Comparison of ENCODE assay signal across 15 cellular contexts in genomic region chr2:31580321-31581117, GRCh38. TPM values are rescaled to one million over a fixed set of nuclear protein-coding genes. Genes with fewer than 3 reads are reported as not detected.
DNase-seq lines count a peak whose midpoint lies in the region; ATAC-seq and TF ChIP-seq lines count a peak whose summit lies in the region.
"Had no signal": no experiment of that assay in that cellular context is flagged by ENCODE, and none has a peak within 500 bp of the region (broad histone marks: within the 10 kb centered on the region; RNA-seq: fewer than 3 reads in every experiment).

TSS of gene SRD5A2 (minus strand) at chr2:31580938. CDS start at chr2:31580900, 38 bp downstream.

- no peak within 1 kb of the TSS for H3K27ac ChIP-seq in breast epithelium
- H3K27ac ChIP-seq in lower lobe of right lung = no peak within 1 kb of the TSS
- no peak within 1 kb of the TSS for H3K27ac ChIP-seq in vagina
- H3K27ac ChIP-seq: heart left ventricle had no signal

- H3K4me1 Mint-ChIP-seq in MCF 10A (ENCODE audit: insufficient read depth, unreplicated experiment) = peaks cover 5% of the 10 kb centered on the region

- intact Hi-C loops in breast epithelium (cut with DNase I; ENCODE audit: low total_unique reads) = no loop called here
- intact Hi-C loops in MCF 10A (cut with micrococcal nuclease) = no loop called here
- intact Hi-C loops in lower lobe of right lung (cut with DNase I) = no loop called here
- intact Hi-C loops in vagina (cut with DNase I) = no loop called here

- POLR2A ChIA-PET in MCF 10A (lab: Yijun Ruan, JAX) = no interaction called here

- peaks cover 15% of the 10 kb centered on the region for H3K9me3 Mint-ChIP-seq in MCF 10A (ENCODE audit: unreplicated experiment)

- H3K4me1 ChIP-seq in breast epithelium (no peaks in the 10 kb centered on the region), lower lobe of right lung (no peaks in the 10 kb centered on the region), vagina (no peaks in the 10 kb centered on the region)

- no peak for DNase-seq in breast epithelium (ENCODE audit: low spot score in 2 of 2)
- no peak for DNase-seq in MCF 10A (ENCODE audit: unreplicated experiment)
- no peak for DNase-seq in lower lobe of right lung
- no peak for DNase-seq in vagina (ENCODE audit: extremely low spot score in 2 of 2)
- no peak for DNase-seq in KG1 (lab: John Stamatoyannopoulos, UW)
- DNase-seq in omental fat pad (ENCODE audit: low spot score) = no peak
- DNase-seq in LoVo (ENCODE audit: low spot score) = no peak
- DNase-seq: activated naive CD4-positive, alpha-beta T cell treated with anti-CD3 and anti-CD28 coated beads for 36 hours; DMS79 treated with DMSO at 0.1 percent for 48 hours; heart left ventricle; NCI-H1092; Right ventricle myocardium superior; stimulated activated CD4-positive, alpha-beta T cell treated with anti-CD3 and anti-CD28 coated beads, Interleukin-1b, Interleukin-23, amount 100 ng/mL, for 48 hours had no signal

- peak; percentile 41 for ATAC-seq in esophagus mucosa
- ATAC-seq in lower lobe of right lung = peak; percentile 21 to 51
- ATAC-seq in omental fat pad (ENCODE audit: low FRiP score) = no peak
- ATAC-seq: heart left ventricle had no signal

- no peaks in the 10 kb centered on the region for H3K36me3 ChIP-seq in breast epithelium
- no peaks in the 10 kb centered on the region for H3K36me3 ChIP-seq in lower lobe of right lung
- no peaks in the 10 kb centered on the region for H3K36me3 ChIP-seq in vagina
- H3K36me3 ChIP-seq: heart left ventricle had no signal

- no peaks in the 10 kb centered on the region for H3K9me3 ChIP-seq in breast epithelium
- H3K9me3 ChIP-seq in lower lobe of right lung = no peaks in the 10 kb centered on the region
- no peaks in the 10 kb centered on the region for H3K9me3 ChIP-seq in vagina

- H3K27me3 ChIP-seq in breast epithelium (peaks cover 0 to 36% of the 10 kb centered on the region in 2 donors), lower lobe of right lung (ENCODE audit: low read depth) (peaks cover 17% of the 10 kb centered on the region), vagina (no peaks in the 10 kb centered on the region)

- TF ChIP-seq CTCF in breast epithelium (IDR thresholded peaks at IDR 0.05) (no peak), MCF 10A (IDR thresholded peaks at IDR 0.05; ENCODE audit: unreplicated experiment) (no peak), lower lobe of right lung (IDR thresholded peaks at IDR 0.05) (no peak), vagina (IDR thresholded peaks at IDR 0.05) (no peak), omental fat pad (IDR thresholded peaks at IDR 0.05) (no peak)

- H3K27ac Mint-ChIP-seq in MCF 10A (ENCODE audit: low read depth, unreplicated experiment) = no peak within 1 kb of the TSS
- H3K27ac Mint-ChIP-seq: activated naive CD4-positive, alpha-beta T cell treated with anti-CD3 and anti-CD28 coated beads for 36 hours had no signal

- BruUV-seq in MCF 10A (replicated peaks; lab: Mats Ljungman, UMichigan) = no TSS peak

- CTCF ChIA-PET in MCF 10A (lab: Yijun Ruan, JAX) = interaction anchor here (0.8 kb wide), 1 partner anchor 665 kb away, joined by 3 read pairs; no protein-coding TSS in a partner anchor

- H3K4me3 ChIP-seq in breast epithelium = peak within 1 kb of the TSS in 2 of 3 donors; percentile 37 to 55
- no peak within 1 kb of the TSS for H3K4me3 ChIP-seq in lower lobe of right lung
- peak within 1 kb of the TSS; percentile 5 to 47 for H3K4me3 ChIP-seq in vagina
- H3K4me3 ChIP-seq: heart left ventricle had no signal

- TF ChIP-seq POLR2A in breast epithelium (IDR thresholded peaks at IDR 0.05) (no peak), vagina (IDR thresholded peaks at IDR 0.05) (no peak)

- H3K4me3 Mint-ChIP-seq in MCF 10A (ENCODE audit: unreplicated experiment) = no peak within 1 kb of the TSS
- H3K4me3 Mint-ChIP-seq: activated naive CD4-positive, alpha-beta T cell treated with anti-CD3 and anti-CD28 coated beads for 36 hours had no signal

- H3K27me3 Mint-ChIP-seq in MCF 10A (ENCODE audit: insufficient read depth, unreplicated experiment) = peaks cover 53% of the 10 kb centered on the region

- no peaks in the 10 kb centered on the region for H3K36me3 Mint-ChIP-seq in MCF 10A (ENCODE audit: insufficient read depth, unreplicated experiment)

RNA-seq across cellular contexts. Expression of gene SRD5A2, which starts in this region (rescaled TPM):
- total RNA-seq in breast epithelium (under 1 TPM in 2 of 3 donors, not detected in 1; 0.32 to 0.33 TPM), MCF 10A (2022) (not detected in 2 replicates), esophagus mucosa (not detected), lower lobe of right lung (1.2 TPM), vagina (2.9 TPM), omental fat pad (not detected)
- total RNA-seq: activated naive CD4-positive, alpha-beta T cell treated with anti-CD3 and anti-CD28 coated beads for 36 hours; cardiac septum; heart left ventricle; Right ventricle myocardium superior had no signal

Comparison
In these comparisons a context has a peak if more than half of its experiments do, and no peak if none do; other contexts are left out.
1. Peak in ATAC-seq in esophagus mucosa; RNA of the gene not detected or under 1 TPM.